Comparison of ENCODE assay signal across 18 cellular contexts in genomic region chr6:55100729-55101128, GRCh38.
"Had no signal": no experiment of that assay in that cellular context is flagged by ENCODE, and none has a peak within 500 bp of the region (broad histone marks: within the 10 kb centered on the region; RNA-seq: fewer than 3 reads in every experiment).

No MANE protein-coding gene starts in this region.

- H3K36me3 ChIP-seq: heart left ventricle, spleen, transverse colon had no signal

- DNase-seq: effector memory CD4-positive, alpha-beta T cell; heart left ventricle; hippocampal formation; left colon; mammary epithelial cell; mucosa of descending colon; naive thymus-derived CD8-positive, alpha-beta T cell; posterior cingulate gyrus; spleen; stimulated activated CD4-positive, alpha-beta T cell treated with anti-CD3 and anti-CD28 coated beads, Interleukin-15, amount 100 ng/mL, for 24 hours; stimulated activated CD4-positive, alpha-beta T cell treated with anti-CD3 and anti-CD28 coated beads, Interleukin-1b, Interleukin-23, amount 100 ng/mL, for 48 hours; stimulated activated CD4-positive, alpha-beta T cell treated with anti-CD3 and anti-CD28 coated beads, Interleukin-4, amount 100 ng/mL, for 4 hours; stimulated activated naive B cell treated with anti-CD40 and anti-IgM and Interleukin-4, amounts not matched to agents 10 μg/mL and 1 μg/mL and 100 μg/mL, for 72 hours; stimulated activated naive CD8-positive, alpha-beta T cell treated with anti-CD3 and anti-CD28 coated beads, Interleukin-15, amount 100 ng/mL, for 72 hours; testis; transverse colon had no signal

- H3K9me3 ChIP-seq: heart left ventricle, mucosa of descending colon, testis, transverse colon had no signal

- H3K27ac ChIP-seq: heart left ventricle, spleen, testis, transverse colon had no signal

- H3K4me1 ChIP-seq: heart left ventricle, spleen, testis, transverse colon had no signal

- ATAC-seq: esophagus mucosa; heart left ventricle; left colon; mucosa of descending colon; naive thymus-derived CD8-positive, alpha-beta T cell; sciatic nerve; stimulated activated naive B cell treated with anti-CD40 and anti-IgM and Interleukin-4, amounts not matched to agents 10 μg/mL and 1 μg/mL and 100 μg/mL, for 72 hours; stimulated activated naive CD8-positive, alpha-beta T cell treated with anti-CD3 and anti-CD28 coated beads, Interleukin-15, amount 100 ng/mL, for 72 hours had no signal

- H3K4me3 ChIP-seq: heart left ventricle, mucosa of descending colon, spleen, testis, transverse colon had no signal

- H3K27me3 ChIP-seq: heart left ventricle, spleen, testis, transverse colon had no signal
